21 cellular contexts compared by ENCODE assay signal in the genomic region with DNA sequence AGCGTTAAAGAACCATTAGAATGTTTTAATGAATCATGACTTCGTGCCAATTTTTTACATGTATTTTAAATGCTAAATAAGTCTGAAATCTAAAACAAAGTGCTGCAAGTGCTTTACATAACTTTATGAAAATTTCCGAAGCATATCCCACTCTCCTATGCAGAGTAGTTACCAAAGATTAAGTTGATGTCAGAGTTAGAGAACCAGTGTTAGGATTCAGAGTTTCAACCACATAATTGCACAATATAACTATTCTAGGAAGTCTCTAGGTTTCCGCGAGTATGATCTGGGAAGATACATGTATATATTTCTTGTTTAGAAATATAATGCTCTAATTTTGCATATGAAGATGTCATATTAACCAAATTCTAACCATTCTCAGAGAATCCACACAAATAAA.
"Had no signal": no experiment of that assay in that cellular context is flagged by ENCODE, and none has a peak within 500 bp of the region (broad histone marks: within the 10 kb centered on the region; RNA-seq: fewer than 3 reads in every experiment).

No MANE protein-coding gene starts in this region.

- H3K4me3 ChIP-seq: body of pancreas, colonic mucosa, lung, spleen, testis had no signal

- H3K27ac ChIP-seq: body of pancreas, colonic mucosa, spleen, testis had no signal

- H3K4me1 ChIP-seq: body of pancreas, colonic mucosa, testis had no signal

- H3K36me3 ChIP-seq: colonic mucosa had no signal

- DNase-seq: activated CD4-positive, alpha-beta T cell treated with anti-CD3 and anti-CD28 coated beads, Interleukin-2, amount 10 ng/mL, durations not matched to agents 24 days and 14 days; activated CD8-positive, alpha-beta T cell treated with anti-CD3 and anti-CD28 coated beads for 36 hours; activated naive CD4-positive, alpha-beta T cell treated with Interleukin-2 at 50 U/mL for 16 hours; activated naive CD8-positive, alpha-beta T cell treated with anti-CD3 and anti-CD28 coated beads, Interleukin-2, amount 10 ng/mL, durations not matched to agents 7 days and 5 days; activated T-cell treated with anti-CD3 and anti-CD28 coated beads, Interleukin-2, amount 50 U/mL, for 1 hour; body of pancreas; colonic mucosa; foreskin melanocyte; glutamatergic neuron; hypothalamus; kidney; midbrain; nucleus accumbens; spleen; stimulated activated CD4-positive, alpha-beta T cell treated with anti-CD3 and anti-CD28 coated beads, Interleukin-4, amount 100 ng/mL, for 4 hours; T-helper 9 cell; testis had no signal

- ATAC-seq: activated CD8-positive, alpha-beta T cell treated with anti-CD3 and anti-CD28 coated beads for 36 hours; activated T-helper 17 cell treated with anti-CD3 and anti-CD28 coated beads, Interleukin-2, amount 50 U/mL, for 72 hours; body of pancreas; left lobe of liver; stimulated activated memory B cell treated with anti-CD40 and anti-IgM and Interleukin-4, amounts not matched to agents 10 μg/mL and 1 μg/mL and 100 μg/mL, for 72 hours had no signal

- H3K9me3 ChIP-seq: body of pancreas, colonic mucosa, spleen, testis had no signal

- H3K27me3 ChIP-seq: body of pancreas, colonic mucosa, spleen, testis had no signal
